In genomic region chr6:43668151-43669028, GRCh38 we compare ENCODE assay signal across 7 cellular contexts. TPM values are rescaled to one million over a fixed set of nuclear protein-coding genes. Genes with fewer than 3 reads are reported as not detected.
DNase-seq lines count a peak whose midpoint lies in the region; ATAC-seq and TF ChIP-seq lines count a peak whose summit lies in the region.

No MANE protein-coding gene starts in this region.

- no peaks in the 10 kb centered on the region for H3K9me2 ChIP-seq in OCI-LY7 (ENCODE audit: insufficient read depth, low read length)

- BruUV-seq in OCI-LY7 (replicated peaks; lab: Mats Ljungman, UMichigan), result no TSS peak

- DNase-seq in OCI-LY7 (ENCODE audit: low spot score), result peak; percentile 75
- peak; percentile 76 for DNase-seq in activated effector memory CD4-positive, alpha-beta T cell treated with anti-CD3 and anti-CD28 coated beads, Interleukin-2, amount 50 U/mL, for 16 hours
- peak; percentile 48 for DNase-seq in glomerular visceral epithelial cell (ENCODE audit: extremely low spot score)
- no peak for DNase-seq in effector CD8-positive, alpha-beta T cell (lab: John Stamatoyannopoulos, UW)

- H2AFZ ChIP-seq in OCI-LY7 (ENCODE audit: low read length), result no peak overlapping the region
- peak overlapping the region; percentile 26 for H2AFZ ChIP-seq in parathyroid adenoma

- H4K20me1 ChIP-seq in OCI-LY7 (ENCODE audit: insufficient read depth, low read length), result no peaks in the 10 kb centered on the region

- TF ChIP-seq CTCF in OCI-LY7 (conservative IDR thresholded peaks at IDR 0.05; ENCODE audit: low read length), result peak; percentile 83
- peak; percentile 68 for TF ChIP-seq CTCF in parathyroid adenoma (IDR thresholded peaks at IDR 0.05)

- CTCF ChIA-PET in OCI-LY7 (lab: Charles Lee; ENCODE audit: unreplicated experiment), result interaction anchor here (0.6 to 1.7 kb wide), 4 partner anchors 19 to 410 kb away, joined by 3 to 7 read pairs (median 4); partner anchors contain the start of gene MRPS18A

- no peak overlapping the region for H3K9ac ChIP-seq in HUES6 (ENCODE audit: low read length)
- H3K9ac ChIP-seq in parathyroid adenoma, result no peak overlapping the region

- H3K4me3 ChIP-seq in HUES6 (ENCODE audit: low read depth, low read length) (peak overlapping the region; percentile 38), OCI-LY7 (ENCODE audit: low read depth, low read length, poor library complexity, severe bottlenecking) (no peak overlapping the region), parathyroid adenoma (ENCODE audit: low read depth, low read length) (no peak overlapping the region)

- H3K27ac ChIP-seq in HUES6 (ENCODE audit: low read depth, low read length) (no peak overlapping the region), OCI-LY7 (ENCODE audit: low read depth, low read length, poor library complexity, severe bottlenecking) (no peak overlapping the region), parathyroid adenoma (peak overlapping the region; percentile 67)

- ATAC-seq in GM18511 (IDR thresholded peaks at IDR 0.05; ENCODE audit: unreplicated experiment), result peak; percentile 56

- H3K9me3 ChIP-seq in HUES6 (ENCODE audit: control insufficient read depth, insufficient read depth, low read depth, low read length) (no peaks in the 10 kb centered on the region), OCI-LY7 (ENCODE audit: low read length) (no peaks in the 10 kb centered on the region), parathyroid adenoma (ENCODE audit: control insufficient read depth, low read length) (no peaks in the 10 kb centered on the region)

- intact Hi-C loops in OCI-LY7 (cut with micrococcal nuclease; ENCODE audit: unreplicated experiment), result loop anchor here (1.0 to 5.0 kb wide), 3 partner anchors 38 to 334 kb away; no protein-coding TSS in a partner anchor

- H3K4me2 ChIP-seq in OCI-LY7 (ENCODE audit: low read length) (no peak overlapping the region; the same call in 1 of the 2 replicates), parathyroid adenoma (ENCODE audit: low read length) (no peak overlapping the region)

- H3K79me2 ChIP-seq in OCI-LY7 (ENCODE audit: insufficient read depth, low read depth, low read length), result no peaks in the 10 kb centered on the region
- no peaks in the 10 kb centered on the region for H3K79me2 ChIP-seq in parathyroid adenoma

- H3K27me3 ChIP-seq in HUES6 (ENCODE audit: control insufficient read depth, insufficient read depth, low read length) (no peaks in the 10 kb centered on the region), parathyroid adenoma (ENCODE audit: control insufficient read depth, insufficient read depth, low read length) (no peaks in the 10 kb centered on the region)

- H3K4me1 ChIP-seq in HUES6 (ENCODE audit: control insufficient read depth, insufficient read depth, low read length) (peaks cover 32% of the 10 kb centered on the region), OCI-LY7 (ENCODE audit: insufficient read depth, low read length, poor library complexity, severe bottlenecking) (peaks cover 10% of the 10 kb centered on the region), parathyroid adenoma (peaks cover 35% of the 10 kb centered on the region)

- H3K36me3 ChIP-seq in HUES6 (ENCODE audit: control insufficient read depth, insufficient read depth, low read length), result peaks cover 28% of the 10 kb centered on the region
- H3K36me3 ChIP-seq in OCI-LY7 (ENCODE audit: insufficient read depth, low read length), result peaks cover 30% of the 10 kb centered on the region
- H3K36me3 ChIP-seq in parathyroid adenoma (ENCODE audit: control insufficient read depth, insufficient read depth, low read length), result no peaks in the 10 kb centered on the region

- POLR2A ChIA-PET in OCI-LY7 (lab: Charles Lee), result interaction anchor here (0.5 to 1.2 kb wide), 4 partner anchors 19 to 477 kb away, joined by 3 to 4 read pairs (median 3); partner anchors contain the start of gene MRPS18A

RNA-seq across cellular contexts. Expression of gene MRPS18A, which starts 19.2 kb away (rescaled TPM):
- 57.3 and 86.1 TPM in 2 replicates for total RNA-seq in OCI-LY7 (2014; rRNA removed; shearing (Covaris generic))
- 54.7 and 61.6 TPM in 2 replicates for total RNA-seq in OCI-LY7 (2022)

RNA-seq across cellular contexts. Expression of gene RSPH9, which starts 23.6 kb away (rescaled TPM):
- 0.28 TPM in 1 of 2 replicates, not detected in the other for total RNA-seq in OCI-LY7 (2014; rRNA removed; shearing (Covaris generic))
- not detected in 2 replicates for total RNA-seq in OCI-LY7 (2022)

RNA-seq across cellular contexts. Expression of gene MAD2L1BP, which starts 32.8 kb away (rescaled TPM):
- total RNA-seq in OCI-LY7 (2014; rRNA removed; shearing (Covaris generic)), result 24.0 and 30.8 TPM in 2 replicates
- 33.5 and 43.3 TPM in 2 replicates for total RNA-seq in OCI-LY7 (2022)

RNA-seq across cellular contexts. Expression of gene GTPBP2, which starts 39.3 kb away (rescaled TPM):
- 64.8 and 72.4 TPM in 2 replicates for total RNA-seq in OCI-LY7 (2014; rRNA removed; shearing (Covaris generic))
- 86.5 and 90.0 TPM in 2 replicates for total RNA-seq in OCI-LY7 (2022)
